In the genomic region with DNA sequence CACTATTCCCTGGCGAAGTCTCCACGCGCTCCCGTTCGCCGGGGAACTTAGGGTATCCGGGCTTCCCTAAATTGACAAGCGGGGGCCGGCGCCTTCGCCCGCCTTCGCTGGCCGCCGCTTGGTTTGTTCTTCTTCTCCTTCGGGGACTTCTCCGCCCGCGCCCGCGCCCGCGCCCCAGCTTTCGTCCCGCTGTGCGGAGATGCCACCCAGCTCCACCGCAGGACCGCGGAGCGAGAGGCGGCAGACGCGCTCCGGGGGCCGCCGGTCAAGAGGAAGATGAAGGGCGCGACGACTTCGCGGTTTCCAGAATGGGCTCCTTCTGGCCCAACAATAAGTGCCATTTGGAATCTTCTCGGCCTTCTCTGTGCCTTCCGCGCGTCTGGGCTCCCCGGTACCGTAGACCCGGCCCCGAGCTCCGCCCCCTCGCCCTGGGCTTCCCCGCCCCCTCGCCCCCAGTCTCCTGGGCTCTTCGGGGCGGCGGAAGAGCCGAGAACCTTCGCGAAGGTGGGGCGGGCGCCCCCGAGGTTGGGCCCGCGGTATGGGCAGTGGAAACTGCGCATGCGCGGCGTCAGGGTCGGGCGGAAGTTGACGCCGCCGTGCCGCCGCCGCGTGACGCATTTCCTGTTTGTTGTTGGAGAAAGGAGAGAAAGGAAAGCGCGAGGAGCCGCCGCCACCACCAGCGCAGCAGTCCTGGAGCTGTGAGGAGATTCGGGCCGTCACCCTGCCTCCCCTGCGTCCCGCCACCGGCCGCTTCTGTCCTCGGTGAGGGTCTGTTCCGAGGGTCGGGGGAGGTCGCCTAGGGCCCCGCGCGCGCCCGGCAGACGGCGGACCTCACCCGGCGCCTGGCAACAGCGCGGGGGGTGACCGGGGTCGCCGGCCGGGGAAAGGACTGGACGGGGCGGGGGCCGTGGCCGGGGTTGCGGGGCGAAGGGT, we compare ENCODE assay signal across 8 cellular contexts. TPM values are rescaled to one million over a fixed set of nuclear protein-coding genes. Genes with fewer than 3 reads are reported as not detected.
A peak's percentile ranks its signal among the peaks of the same experiment; 100 is the strongest.
DNase-seq lines count a peak whose midpoint lies in the region; ATAC-seq and TF ChIP-seq lines count a peak whose summit lies in the region.

Gene DNAJB6, plus strand, starts transcription at position 622 of the 933 bp plus-strand sequence. CDS start 21,569 bp downstream, outside the sequence.

- peaks cover 17 to 49% (median 35%) of the 10 kb centered on the region in 4 donors for H3K4me1 Mint-ChIP-seq in CD4-positive, CD25-positive, alpha-beta regulatory T cell
- H3K4me1 Mint-ChIP-seq in activated CD4-positive, alpha-beta memory T cell treated with anti-CD3 and anti-CD28 coated beads, Interleukin-2, amount 10 ng/mL, durations not matched to agents 7 days and 5 days, result peaks cover 43% of the 10 kb centered on the region

- peak; percentile 93 to 96 (median 96) for DNase-seq in CD4-positive, CD25-positive, alpha-beta regulatory T cell
- DNase-seq in NCI-H82 (lab: John Stamatoyannopoulos, UW) (peak; percentile 92), right lobe of liver (peak; percentile 94 to 96 (median 95))
- DNase-seq in activated CD4-positive, alpha-beta memory T cell treated with anti-CD3 and anti-CD28 coated beads, Interleukin-2, amount 10 ng/mL, durations not matched to agents 7 days and 5 days, result peak; percentile 96
- peak; percentile 94 for DNase-seq in stimulated activated CD4-positive, alpha-beta T cell treated with anti-CD3 and anti-CD28 coated beads, Interleukin-4, amount 100 ng/mL, for 24 hours

- H3K36me3 Mint-ChIP-seq in CD4-positive, CD25-positive, alpha-beta regulatory T cell, result peaks cover 14% of the 10 kb centered on the region
- H3K36me3 Mint-ChIP-seq in activated CD4-positive, alpha-beta memory T cell treated with anti-CD3 and anti-CD28 coated beads, Interleukin-2, amount 10 ng/mL, durations not matched to agents 7 days and 5 days (ENCODE audit: low read depth), result peaks cover 26% of the 10 kb centered on the region

- peak within 1 kb of the TSS; percentile 80 to 91 for H3K9ac ChIP-seq in duodenal mucosa (ENCODE audit: low read depth in 1 of 2, low read length in 2 of 2)

- ATAC-seq in CD4-positive, CD25-positive, alpha-beta regulatory T cell (ENCODE audit: low read depth in 2 of 2), result peak; percentile 77 to 80
- peak; percentile 62 for ATAC-seq in GM19438 (IDR thresholded peaks at IDR 0.05; ENCODE audit: low read depth, unreplicated experiment)
- ATAC-seq in HG03571 (IDR thresholded peaks at IDR 0.05; ENCODE audit: unreplicated experiment), result peak; percentile 67
- ATAC-seq in right lobe of liver, result peak; percentile 84 to 93 (median 88)

- WGBS in right lobe of liver (ENCODE audit: insufficient coverage, low coverage, low lambda C conversion rate, missing lambda C conversion rate), result 1% methylated on average over 42 of the region's 114 CpGs

- peaks cover 37% of the 10 kb centered on the region for H3K4me1 ChIP-seq in CD4-positive, CD25-positive, alpha-beta regulatory T cell (ENCODE audit: control insufficient read depth, insufficient read depth, low read length, poor library complexity, severe bottlenecking)
- H3K4me1 ChIP-seq in duodenal mucosa (ENCODE audit: control insufficient read depth in 1 of 2, insufficient read depth in 2 of 2, low read length in 2 of 2) (peaks cover 18 to 24% of the 10 kb centered on the region in 2 donors), right lobe of liver (peaks cover 0 to 14% (median 0%) of the 10 kb centered on the region in 4 donors)

- H3K27me3 ChIP-seq in CD4-positive, CD25-positive, alpha-beta regulatory T cell (ENCODE audit: control insufficient read depth, insufficient read depth, low read length), result no peaks in the 10 kb centered on the region
- H3K27me3 ChIP-seq in duodenal mucosa (ENCODE audit: control insufficient read depth in 1 of 2, insufficient read depth in 2 of 2, low read length in 2 of 2), result no peaks in the 10 kb centered on the region
- no peaks in the 10 kb centered on the region for H3K27me3 ChIP-seq in right lobe of liver

- intact Hi-C loops in right lobe of liver (cut with DNase I), result no loop called here

- no peaks in the 10 kb centered on the region for H3K9me3 ChIP-seq in CD4-positive, CD25-positive, alpha-beta regulatory T cell (ENCODE audit: control insufficient read depth in 2 of 2, low read length in 2 of 2)
- H3K9me3 ChIP-seq in duodenal mucosa (ENCODE audit: control insufficient read depth in 1 of 2, low read length in 2 of 2) (no peaks in the 10 kb centered on the region), right lobe of liver (no peaks in the 10 kb centered on the region)

- CTCF ChIA-PET in activated CD4-positive, alpha-beta memory T cell treated with anti-CD3 and anti-CD28 coated beads, Interleukin-2, amount 10 ng/mL, durations not matched to agents 7 days and 5 days (lab: Charles Lee), result interaction anchor here (1.7 to 4.7 kb wide), 3 partner anchors 10 to 52 kb away, joined by 7 to 27 read pairs (median 7); no protein-coding TSS in a partner anchor

- TF ChIP-seq POLR2A in right lobe of liver (IDR thresholded peaks at IDR 0.05), result peak; percentile 91

- H3K27ac Mint-ChIP-seq in CD4-positive, CD25-positive, alpha-beta regulatory T cell, result peak within 1 kb of the TSS; percentile 98 to 99 (median 99)
- H3K27ac Mint-ChIP-seq in activated CD4-positive, alpha-beta memory T cell treated with anti-CD3 and anti-CD28 coated beads, Interleukin-2, amount 10 ng/mL, durations not matched to agents 7 days and 5 days, result peak within 1 kb of the TSS; percentile 96

- no peak for TF ChIP-seq CTCF in right lobe of liver (IDR thresholded peaks at IDR 0.05)

- peaks cover 0 to 2% (median 0%) of the 10 kb centered on the region in 7 donors for H3K9me3 Mint-ChIP-seq in CD4-positive, CD25-positive, alpha-beta regulatory T cell
- no peaks in the 10 kb centered on the region for H3K9me3 Mint-ChIP-seq in activated CD4-positive, alpha-beta memory T cell treated with anti-CD3 and anti-CD28 coated beads, Interleukin-2, amount 10 ng/mL, durations not matched to agents 7 days and 5 days

- no peaks in the 10 kb centered on the region for H3K36me3 ChIP-seq in CD4-positive, CD25-positive, alpha-beta regulatory T cell (ENCODE audit: control insufficient read depth, insufficient read depth, low read length)
- no peaks in the 10 kb centered on the region for H3K36me3 ChIP-seq in duodenal mucosa (ENCODE audit: control insufficient read depth in 1 of 2, insufficient read depth in 2 of 2, low read length in 2 of 2)
- no peaks in the 10 kb centered on the region for H3K36me3 ChIP-seq in right lobe of liver

- H3K4me3 Mint-ChIP-seq in CD4-positive, CD25-positive, alpha-beta regulatory T cell, result peak within 1 kb of the TSS; percentile 97 to 100 (median 100)
- peak within 1 kb of the TSS; percentile 94 for H3K4me3 Mint-ChIP-seq in activated CD4-positive, alpha-beta memory T cell treated with anti-CD3 and anti-CD28 coated beads, Interleukin-2, amount 10 ng/mL, durations not matched to agents 7 days and 5 days

- H3K27ac ChIP-seq in CD4-positive, CD25-positive, alpha-beta regulatory T cell (ENCODE audit: insufficient read depth, low read length, poor library complexity, severe bottlenecking), result peak within 1 kb of the TSS; percentile 93
- H3K27ac ChIP-seq in duodenal mucosa (ENCODE audit: low read depth, low read length) (peak within 1 kb of the TSS; percentile 96), right lobe of liver (peak within 1 kb of the TSS; percentile 98 to 99 (median 98))

- peak within 1 kb of the TSS; percentile 100 for H3K4me3 ChIP-seq in CD4-positive, CD25-positive, alpha-beta regulatory T cell (ENCODE audit: low read depth, low read length)
- H3K4me3 ChIP-seq in duodenal mucosa (ENCODE audit: low read depth in 1 of 2, low read length in 2 of 2) (peak within 1 kb of the TSS; percentile 76 to 98), right lobe of liver (peak within 1 kb of the TSS; percentile 69 to 78 (median 70))

- POLR2A ChIA-PET in activated CD4-positive, alpha-beta memory T cell treated with anti-CD3 and anti-CD28 coated beads, Interleukin-2, amount 10 ng/mL, durations not matched to agents 7 days and 5 days (lab: Charles Lee), result interaction anchor here (0.6 to 4.7 kb wide), 17 partner anchors 9 to 696 kb away, joined by 3 to 57 read pairs (median 4); partner anchors contain the start of genes NOM1 and RNF32

- H3K27me3 Mint-ChIP-seq in CD4-positive, CD25-positive, alpha-beta regulatory T cell, result peaks cover 26% of the 10 kb centered on the region
- peaks cover 17% of the 10 kb centered on the region for H3K27me3 Mint-ChIP-seq in activated CD4-positive, alpha-beta memory T cell treated with anti-CD3 and anti-CD28 coated beads, Interleukin-2, amount 10 ng/mL, durations not matched to agents 7 days and 5 days

RNA-seq across cellular contexts. Expression of gene DNAJB6, which starts in this region (rescaled TPM):
- 250 TPM for total RNA-seq in CD4-positive, CD25-positive, alpha-beta regulatory T cell
- 100 to 1,000 TPM; 115 to 123 (median 119) TPM for polyA plus RNA-seq in CD4-positive, CD25-positive, alpha-beta regulatory T cell
- 10 to 100 TPM; 85.9 to 97.1 TPM for total RNA-seq in activated CD4-positive, alpha-beta memory T cell treated with anti-CD3 and anti-CD28 coated beads, Interleukin-2, amount 10 ng/mL, durations not matched to agents 7 days and 5 days
- 10 to 100 TPM; 24.5 to 38.0 (median 35.2) TPM for total RNA-seq in right lobe of liver

Comparison
In these comparisons a context has a peak if more than half of its experiments do, and no peak if none do; other contexts are left out.
1. Peak in every context shown above with its lines: DNase-seq, ATAC-seq, H3K4me3 ChIP-seq and H3K27ac ChIP-seq.